Comparison of ENCODE assay signal across 1 cellular context in the genomic region with DNA sequence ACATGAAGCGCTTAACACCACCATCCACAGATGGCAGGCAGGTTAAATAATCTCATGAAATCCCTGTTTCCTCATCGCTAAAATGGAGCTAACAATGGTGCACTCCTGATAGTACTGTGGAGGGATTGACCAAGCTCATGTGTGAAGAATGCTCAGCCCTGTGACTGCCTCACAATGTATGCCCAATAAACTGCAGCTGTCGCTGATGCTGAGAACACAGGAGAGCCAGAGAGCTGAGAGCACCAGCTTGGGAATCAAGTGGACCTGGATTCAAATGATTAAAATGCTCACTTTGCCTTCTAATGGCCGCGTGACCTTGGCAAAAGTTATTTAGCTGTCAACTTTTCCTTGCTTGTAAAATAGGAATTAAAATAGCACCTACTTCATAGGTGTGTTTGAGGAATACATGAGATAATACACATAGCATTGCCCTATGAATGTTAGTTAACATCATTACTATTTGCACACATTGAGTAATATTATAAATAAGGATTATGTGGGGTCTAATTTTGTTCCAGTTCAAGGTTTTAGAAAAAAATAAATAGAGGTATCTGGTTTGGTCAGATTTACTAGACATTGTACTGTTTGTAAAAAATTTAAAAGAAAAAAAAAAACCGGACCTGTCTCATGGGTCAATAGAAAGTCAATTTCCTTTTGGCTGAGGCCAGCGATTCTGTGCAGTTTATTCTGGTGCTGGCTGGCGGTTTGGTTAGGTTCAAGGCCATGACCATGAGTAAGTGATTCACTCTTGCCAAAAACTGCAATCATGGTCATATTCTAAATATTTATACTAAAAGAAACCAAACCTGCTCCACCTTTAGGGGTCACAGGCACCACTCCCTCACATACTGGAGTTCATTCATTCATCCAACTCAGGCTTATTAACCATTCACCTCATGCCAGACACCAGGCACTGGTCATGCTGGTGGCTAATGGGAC.
TF ChIP-seq lines count a peak whose summit lies in the region.

No MANE protein-coding gene starts in this region.

TF ChIP-seq in H1, 55 proteins besides CTCF, POLR2A, EP300 and RAD21:
- TF ChIP-seq MAFK (IDR thresholded peaks at IDR 0.05; ENCODE audit: low read depth, low read length) (no peak), TBP (IDR thresholded peaks at IDR 0.05; ENCODE audit: low read depth, low read length) (no peak), RBBP5 (IDR thresholded peaks at IDR 0.05; ENCODE audit: borderline replicate concordance, low read depth, low read length) (no peak), ZNF274 (IDR thresholded peaks at IDR 0.05; ENCODE audit: borderline replicate concordance, extremely low read depth, low read length) (no peak), GABPA (IDR thresholded peaks at IDR 0.05; ENCODE audit: borderline replicate concordance, insufficient read depth, low read length) (no peak), TAF7 (optimal IDR thresholded peaks at IDR 0.05; ENCODE audit: borderline replicate concordance, low read depth, low read length) (no peak)
- TF ChIP-seq, protein P1, sequence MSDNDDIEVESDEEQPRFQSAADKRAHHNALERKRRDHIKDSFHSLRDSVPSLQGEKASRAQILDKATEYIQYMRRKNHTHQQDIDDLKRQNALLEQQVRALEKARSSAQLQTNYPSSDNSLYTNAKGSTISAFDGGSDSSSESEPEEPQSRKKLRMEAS (IDR thresholded peaks at IDR 0.05) = no peak
TF ChIP-seq in H1: peak in this region for 0.
